In genomic region chr17:55751720-55752250, GRCh38 we compare ENCODE assay signal across 1 cellular context.
TF ChIP-seq lines count a peak whose summit lies in the region.

No MANE protein-coding gene starts in this region.

TF ChIP-seq in GM23338, 12 proteins besides CTCF, POLR2A, EP300 and RAD21 (continued from another document):
- TF ChIP-seq REST (IDR thresholded peaks at IDR 0.05; ENCODE audit: unreplicated experiment), result no peak
